In the genomic region with DNA sequence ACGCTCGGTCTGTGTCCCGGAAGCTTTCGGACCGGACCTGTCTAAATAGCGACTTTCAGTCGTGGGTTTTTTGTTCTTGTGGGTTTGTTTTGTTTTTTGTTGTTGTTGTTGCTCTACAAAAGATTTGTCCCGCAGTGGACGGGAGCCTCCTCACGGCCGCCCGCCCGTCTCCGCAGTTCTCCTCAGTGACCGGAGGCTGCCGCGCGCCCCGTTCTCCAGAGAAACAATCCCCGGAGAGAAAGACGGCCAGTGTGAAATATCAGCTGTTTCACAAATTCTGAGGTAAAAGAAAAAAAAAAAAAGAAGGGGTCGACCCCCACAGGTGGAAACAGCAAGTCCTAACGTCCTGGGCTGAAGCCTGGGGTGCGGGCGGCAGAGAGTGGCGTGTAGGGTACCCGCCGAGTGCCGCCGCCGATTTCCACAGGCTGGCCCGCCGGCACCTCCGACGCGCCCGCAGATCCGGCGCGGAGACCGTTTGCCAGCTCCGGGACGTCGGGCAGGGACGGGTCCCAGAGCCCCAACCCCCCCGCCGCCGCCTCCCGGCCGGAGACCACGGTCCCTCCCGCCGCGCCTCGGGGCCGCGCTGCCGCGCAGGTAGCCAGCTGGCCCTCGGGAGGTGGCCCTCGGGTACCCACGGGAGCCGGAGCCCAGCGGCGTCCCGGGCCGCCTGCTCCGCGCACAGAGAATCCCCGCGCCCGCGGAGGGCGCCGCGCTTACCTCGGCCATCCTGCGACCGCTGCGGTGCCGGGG, we compare ENCODE assay signal across 10 cellular contexts. TPM values are rescaled to one million over a fixed set of nuclear protein-coding genes. Genes with fewer than 3 reads are reported as not detected.
DNase-seq lines count a peak whose midpoint lies in the region; ATAC-seq and TF ChIP-seq lines count a peak whose summit lies in the region.
"Had no signal": no experiment of that assay in that cellular context is flagged by ENCODE, and none has a peak within 500 bp of the region (broad histone marks: within the 10 kb centered on the region; RNA-seq: fewer than 3 reads in every experiment).

No MANE protein-coding gene starts in this region.

- 4% methylated on average over 29 of the region's 81 CpGs for WGBS in right lobe of liver (ENCODE audit: insufficient coverage, low coverage, low lambda C conversion rate, missing lambda C conversion rate)
- WGBS in upper lobe of left lung, 2 donors, result 6 to 9% methylated on average over 43 to 44 of the region's 81 CpGs

- peaks cover 7% of the 10 kb centered on the region for H3K4me1 Mint-ChIP-seq in activated naive CD4-positive, alpha-beta T cell treated with anti-CD3 and anti-CD28 coated beads for 36 hours (ENCODE audit: low read depth)
- peaks cover 36% of the 10 kb centered on the region for H3K4me1 Mint-ChIP-seq in chondrocyte (ENCODE audit: low read depth)

- H3K27ac ChIP-seq in right lobe of liver (no peak overlapping the region), upper lobe of left lung (no peak overlapping the region)

- no peaks in the 10 kb centered on the region for H3K36me3 ChIP-seq in right lobe of liver
- H3K36me3 ChIP-seq in upper lobe of left lung, result no peaks in the 10 kb centered on the region

- H3K27ac Mint-ChIP-seq in activated naive CD4-positive, alpha-beta T cell treated with anti-CD3 and anti-CD28 coated beads for 36 hours, result no peak overlapping the region
- H3K27ac Mint-ChIP-seq in chondrocyte (ENCODE audit: unreplicated experiment), result peak overlapping the region; percentile 81

- H3K4me3 Mint-ChIP-seq in activated naive CD4-positive, alpha-beta T cell treated with anti-CD3 and anti-CD28 coated beads for 36 hours, result peak overlapping the region; percentile 55
- H3K4me3 Mint-ChIP-seq in chondrocyte (ENCODE audit: unreplicated experiment), result peak overlapping the region; percentile 90

- no peak for TF ChIP-seq EP300 in upper lobe of left lung (IDR thresholded peaks at IDR 0.05)

- intact Hi-C loops in activated naive CD4-positive, alpha-beta T cell treated with anti-CD3 and anti-CD28 coated beads for 36 hours (cut with micrococcal nuclease), result no loop called here
- intact Hi-C loops in right lobe of liver (cut with DNase I), result no loop called here

- TF ChIP-seq CTCF in chondrocyte (IDR thresholded peaks at IDR 0.05) (no peak), right lobe of liver (IDR thresholded peaks at IDR 0.05) (no peak), upper lobe of left lung (IDR thresholded peaks at IDR 0.05) (no peak)

- ATAC-seq in right lobe of liver (peak in 1 of 4 donors; percentile 13), upper lobe of left lung (ENCODE audit: low FRiP score in 2 of 2) (peak in 1 of 2 donors; percentile 21), HG02763 (IDR thresholded peaks at IDR 0.05; ENCODE audit: unreplicated experiment) (no peak), GM19324 (IDR thresholded peaks at IDR 0.05; ENCODE audit: low FRiP score, unreplicated experiment) (no peak)

- no peak for TF ChIP-seq POLR2A in right lobe of liver (IDR thresholded peaks at IDR 0.05)
- TF ChIP-seq POLR2A in upper lobe of left lung (IDR thresholded peaks at IDR 0.05), result no peak

- DNase-seq in activated naive CD4-positive, alpha-beta T cell treated with anti-CD3 and anti-CD28 coated beads for 36 hours, result no peak
- no peak for DNase-seq in activated naive CD4-positive, alpha-beta T cell (lab: John Stamatoyannopoulos, UW)
- no peak for DNase-seq in chondrocyte (ENCODE audit: low spot score)
- no peak for DNase-seq in right lobe of liver
- peak in 1 of 2 donors; percentile 66 for DNase-seq in upper lobe of left lung
- DNase-seq in NCI-H524 treated with DMSO at 0.1 percent for 48 hours (lab: John Stamatoyannopoulos, UW), result no peak
- DNase-seq: DMS153 had no signal

- peaks cover 62% of the 10 kb centered on the region for H3K27me3 Mint-ChIP-seq in activated naive CD4-positive, alpha-beta T cell treated with anti-CD3 and anti-CD28 coated beads for 36 hours (ENCODE audit: low read depth)
- H3K27me3 Mint-ChIP-seq in chondrocyte (ENCODE audit: low read depth), result peaks cover 9% of the 10 kb centered on the region

- H3K4me3 ChIP-seq in right lobe of liver (peak overlapping the region; percentile 27 to 45 (median 33)), upper lobe of left lung (peak overlapping the region in 3 of 4 donors; percentile 33 to 46 (median 35))

- CTCF ChIA-PET in activated naive CD4-positive, alpha-beta T cell treated with anti-CD3 and anti-CD28 coated beads for 36 hours (lab: Charles Lee), result no interaction called here

- H3K9me3 ChIP-seq in right lobe of liver, result no peaks in the 10 kb centered on the region
- H3K9me3 ChIP-seq in upper lobe of left lung, result no peaks in the 10 kb centered on the region

- no peaks in the 10 kb centered on the region for H3K4me1 ChIP-seq in right lobe of liver
- H3K4me1 ChIP-seq in upper lobe of left lung, result peaks cover 10 to 23% (median 13%) of the 10 kb centered on the region in 4 donors

- H3K9me3 Mint-ChIP-seq in activated naive CD4-positive, alpha-beta T cell treated with anti-CD3 and anti-CD28 coated beads for 36 hours, result no peaks in the 10 kb centered on the region
- no peaks in the 10 kb centered on the region for H3K9me3 Mint-ChIP-seq in chondrocyte (ENCODE audit: low read depth)

- H3K27me3 ChIP-seq in right lobe of liver, result peaks cover 0 to 9% of the 10 kb centered on the region in 2 donors
- H3K27me3 ChIP-seq in upper lobe of left lung, result peaks cover 0 to 37% (median 14%) of the 10 kb centered on the region in 4 donors

- no peaks in the 10 kb centered on the region for H3K36me3 Mint-ChIP-seq in activated naive CD4-positive, alpha-beta T cell treated with anti-CD3 and anti-CD28 coated beads for 36 hours (ENCODE audit: low read depth)
- H3K36me3 Mint-ChIP-seq in chondrocyte (ENCODE audit: low read depth), result peaks cover 1% of the 10 kb centered on the region

RNA-seq across cellular contexts. Expression of a gene that starts 0.5 kb away (rescaled TPM):
- not detected for total RNA-seq in activated naive CD4-positive, alpha-beta T cell treated with anti-CD3 and anti-CD28 coated beads for 36 hours
- 1.7 to 2.8 TPM (median 2.3 TPM) in 3 replicates for total RNA-seq in chondrocyte
- total RNA-seq in right lobe of liver, result under 1 TPM in 3 of 6 experiments, not detected in 3; 0.12 to 0.31 (median 0.14) TPM
- total RNA-seq in upper lobe of left lung, result under 1 TPM in 3 of 6 donors, not detected in 3; 0.07 to 0.31 (median 0.15) TPM
- total RNA-seq: T-helper 2 cell treated with Interferon-gamma antibody and Interleukin-4, amounts not matched to agents 100 ng/mL and 5 ng/mL, for 36 hours had no signal
